In the genomic region with DNA sequence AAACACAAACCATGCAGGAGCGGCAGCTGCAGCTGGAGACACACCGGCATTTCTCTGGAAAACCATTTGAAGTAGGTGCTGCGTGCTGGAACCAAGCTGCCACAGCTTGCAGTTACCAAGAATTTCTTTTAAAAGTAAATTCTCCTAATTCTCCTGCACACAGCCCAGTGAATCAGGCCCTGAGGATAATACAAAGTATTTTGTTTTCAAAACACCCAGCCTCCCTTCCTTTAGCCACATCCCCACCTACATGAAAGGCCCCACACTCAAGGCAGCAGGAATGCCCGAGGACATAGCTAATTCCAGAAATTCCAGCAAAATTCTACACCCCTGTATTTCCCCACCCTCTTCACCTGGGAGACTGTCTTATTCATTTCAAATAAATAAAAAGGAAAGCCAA, we compare ENCODE assay signal across 23 cellular contexts.
"Had no signal": no experiment of that assay in that cellular context is flagged by ENCODE, and none has a peak within 500 bp of the region (broad histone marks: within the 10 kb centered on the region; RNA-seq: fewer than 3 reads in every experiment).

No MANE protein-coding gene starts in this region.

- ATAC-seq: activated CD8-positive, alpha-beta T cell treated with anti-CD3 and anti-CD28 coated beads, Interleukin-2, amount 10 ng/mL, durations not matched to agents 7 days and 5 days; left colon; stimulated activated naive B cell treated with anti-CD40 and anti-IgM and Interleukin-4, amounts not matched to agents 10 μg/mL and 1 μg/mL and 100 μg/mL, for 72 hours had no signal

- H3K27me3 Mint-ChIP-seq: activated CD4-positive, alpha-beta T cell treated with anti-CD3 and anti-CD28 coated beads, Interleukin-2, amount 10 ng/mL, durations not matched to agents 7 days and 5 days; activated naive CD4-positive, alpha-beta T cell treated with anti-CD3 and anti-CD28 coated beads, Interleukin-2, amount 50 U/mL, for 24 hours; naive B cell; stimulated activated naive B cell treated with anti-CD40 and anti-IgM and Interleukin-4, amounts not matched to agents 10 μg/mL and 1 μg/mL and 100 μg/mL, for 72 hours had no signal

- H3K4me1 ChIP-seq: prostate gland, transverse colon, vagina had no signal

- H3K9me3 ChIP-seq: prostate gland, transverse colon, vagina had no signal

- H3K4me3 Mint-ChIP-seq: activated CD4-positive, alpha-beta T cell treated with anti-CD3 and anti-CD28 coated beads, Interleukin-2, amount 10 ng/mL, durations not matched to agents 7 days and 5 days; activated CD8-positive, alpha-beta T cell treated with anti-CD3 and anti-CD28 coated beads, Interleukin-2, amount 10 ng/mL, durations not matched to agents 7 days and 5 days; activated naive CD4-positive, alpha-beta T cell treated with anti-CD3 and anti-CD28 coated beads, Interleukin-2, amount 50 U/mL, for 24 hours; brain; naive B cell; stimulated activated naive B cell treated with anti-CD40 and anti-IgM and Interleukin-4, amounts not matched to agents 10 μg/mL and 1 μg/mL and 100 μg/mL, for 72 hours had no signal

- H3K36me3 Mint-ChIP-seq: activated naive CD4-positive, alpha-beta T cell treated with anti-CD3 and anti-CD28 coated beads, Interleukin-2, amount 50 U/mL, for 24 hours; brain; naive B cell; stimulated activated naive B cell treated with anti-CD40 and anti-IgM and Interleukin-4, amounts not matched to agents 10 μg/mL and 1 μg/mL and 100 μg/mL, for 72 hours had no signal

- H2AFZ ChIP-seq: hepatocyte had no signal

- H3K27ac ChIP-seq: hepatocyte, prostate gland, transverse colon, vagina, WERI-Rb-1 had no signal

- H3K4me3 ChIP-seq: hepatocyte, prostate gland, transverse colon, vagina had no signal

- H3K4me2 ChIP-seq: hepatocyte had no signal

- H3K4me1 Mint-ChIP-seq: activated CD4-positive, alpha-beta T cell treated with anti-CD3 and anti-CD28 coated beads, Interleukin-2, amount 10 ng/mL, durations not matched to agents 7 days and 5 days; activated naive CD4-positive, alpha-beta T cell treated with anti-CD3 and anti-CD28 coated beads, Interleukin-2, amount 50 U/mL, for 24 hours; naive B cell; stimulated activated naive B cell treated with anti-CD40 and anti-IgM and Interleukin-4, amounts not matched to agents 10 μg/mL and 1 μg/mL and 100 μg/mL, for 72 hours had no signal

- H3K27ac Mint-ChIP-seq: activated CD4-positive, alpha-beta T cell treated with anti-CD3 and anti-CD28 coated beads, Interleukin-2, amount 10 ng/mL, durations not matched to agents 7 days and 5 days; activated CD8-positive, alpha-beta T cell treated with anti-CD3 and anti-CD28 coated beads, Interleukin-2, amount 10 ng/mL, durations not matched to agents 7 days and 5 days; activated naive CD4-positive, alpha-beta T cell treated with anti-CD3 and anti-CD28 coated beads, Interleukin-2, amount 50 U/mL, for 24 hours; stimulated activated naive B cell treated with anti-CD40 and anti-IgM and Interleukin-4, amounts not matched to agents 10 μg/mL and 1 μg/mL and 100 μg/mL, for 72 hours had no signal

- H3K36me3 ChIP-seq: prostate gland, transverse colon, vagina, WERI-Rb-1 had no signal

- DNase-seq: activated CD4-positive, alpha-beta T cell treated with anti-CD3 and anti-CD28 coated beads, Interleukin-2, amount 10 ng/mL, durations not matched to agents 7 days and 5 days; activated CD4-positive, CD25-positive, alpha-beta regulatory T cell treated with anti-CD3 and anti-CD28 coated beads, Interleukin-2, amount 50 U/mL, for 72 hours; activated CD8-positive, alpha-beta T cell treated with anti-CD3 and anti-CD28 coated beads, Interleukin-2, amount 10 ng/mL, durations not matched to agents 7 days and 5 days; activated gamma-delta T cell treated with Interleukin-2 at 50 U/mL for 16 hours; activated T-cell treated with anti-CD3 and anti-CD28 coated beads, Interleukin-2, amount 50 U/mL, for 1 hour; anterior cingulate cortex; central memory CD4-positive, alpha-beta T cell; dermis blood vessel endothelial cell; effector CD8-positive, alpha-beta T cell; foreskin melanocyte; left colon; mesenchymal stem cell; naive B cell; stimulated activated CD4-positive, alpha-beta T cell treated with anti-CD3 and anti-CD28 coated beads, Interleukin-2, amount 100 ng/mL, for 48 hours; stimulated activated CD8-positive, alpha-beta memory T cell treated with anti-CD3 and anti-CD28 coated beads, Interleukin-4, amount 100 ng/mL, for 48 hours; stimulated activated naive B cell treated with anti-CD40 and anti-IgM and Interleukin-4, amounts not matched to agents 10 μg/mL and 1 μg/mL and 100 μg/mL, for 72 hours; transverse colon; WERI-Rb-1 had no signal

- H3K79me2 ChIP-seq: hepatocyte had no signal

- H3K27me3 ChIP-seq: hepatocyte, transverse colon, vagina had no signal
